ENCODE assay signal across 2 cellular contexts in the genomic region with DNA sequence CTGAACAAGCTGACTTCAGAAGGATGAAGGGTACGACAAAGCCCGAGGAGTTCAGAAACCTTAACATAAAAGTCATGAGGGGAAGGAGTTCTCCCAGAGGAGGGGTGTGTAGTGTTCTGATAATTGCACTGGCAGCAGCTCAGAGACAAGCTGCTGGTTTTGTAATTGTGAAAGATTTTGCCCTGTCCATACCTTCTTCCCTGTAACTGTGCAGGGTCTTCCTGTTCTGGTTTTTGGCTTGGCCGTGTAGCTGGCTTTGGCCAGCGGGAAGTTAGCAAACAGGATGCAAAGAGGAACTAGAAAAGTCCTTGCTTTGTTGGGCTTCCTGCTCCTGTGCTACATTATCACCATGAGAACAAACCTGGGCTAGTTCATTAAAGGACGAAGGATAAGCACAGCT.
TF ChIP-seq lines count a peak whose summit lies in the region.

No MANE protein-coding gene starts in this region.

TF ChIP-seq in liver, 16 proteins besides CTCF, POLR2A, EP300 and RAD21 (continued from another document):
- no peak for TF ChIP-seq ZBTB33 (IDR thresholded peaks at IDR 0.05)

TF ChIP-seq in HepG2, 621 proteins besides CTCF, POLR2A, EP300 and RAD21 (continued from another document):
- TF ChIP-seq CSRNP1 (CRISPR knock-in tag; IDR thresholded peaks at IDR 0.05) (no peak), PHF20 (CRISPR knock-in tag; IDR thresholded peaks at IDR 0.05) (no peak), MBNL3 (CRISPR knock-in tag; conservative IDR thresholded peaks at IDR 0.05) (no peak), AGO2 (optimal IDR thresholded peaks at IDR 0.05; ENCODE audit: low read depth, low read length) (no peak), TCF12 (IDR thresholded peaks at IDR 0.05) (no peak), TCF12 (CRISPR knock-in tag; IDR thresholded peaks at IDR 0.05) (no peak), MEIS2 (CRISPR knock-in tag; IDR thresholded peaks at IDR 0.05) (no peak), HIVEP1 (CRISPR knock-in tag; IDR thresholded peaks at IDR 0.05) (no peak), ZNF331 (CRISPR knock-in tag; IDR thresholded peaks at IDR 0.05) (no peak), ZNF792 (CRISPR knock-in tag; IDR thresholded peaks at IDR 0.05) (no peak), ZBTB20 (CRISPR knock-in tag; IDR thresholded peaks at IDR 0.05; ENCODE audit: borderline replicate concordance, low read depth) (no peak), KLF15 (CRISPR knock-in tag; IDR thresholded peaks at IDR 0.05; ENCODE audit: borderline replicate concordance) (no peak), MTA3 (CRISPR knock-in tag; IDR thresholded peaks at IDR 0.05) (no peak), GABPA (IDR thresholded peaks at IDR 0.05; ENCODE audit: low read depth, low read length) (no peak), GABPA (CRISPR knock-in tag; IDR thresholded peaks at IDR 0.05; ENCODE audit: low read depth) (no peak), NKX3-1 (CRISPR knock-in tag; IDR thresholded peaks at IDR 0.05) (no peak), ZNF367 (CRISPR knock-in tag; IDR thresholded peaks at IDR 0.05; ENCODE audit: borderline replicate concordance) (no peak)
TF ChIP-seq in HepG2: peak in this region for 0.
